20 cellular contexts compared by ENCODE assay signal in genomic region chr1:201251851-201252430, GRCh38. TPM values are rescaled to one million over a fixed set of nuclear protein-coding genes. Genes with fewer than 3 reads are reported as not detected.
A peak's percentile ranks its signal among the peaks of the same experiment; 100 is the strongest.
DNase-seq lines count a peak whose midpoint lies in the region; ATAC-seq and TF ChIP-seq lines count a peak whose summit lies in the region.
"Had no signal": no experiment of that assay in that cellular context is flagged by ENCODE, and none has a peak within 500 bp of the region (broad histone marks: within the 10 kb centered on the region; RNA-seq: fewer than 3 reads in every experiment).

No MANE protein-coding gene starts in this region.

- H3K4me1 ChIP-seq in HEK293 (ENCODE audit: control insufficient read depth, insufficient read depth, low read length) (no peaks in the 10 kb centered on the region), esophagus muscularis mucosa (no peaks in the 10 kb centered on the region), esophagus squamous epithelium (peaks cover 5 to 25% (median 6%) of the 10 kb centered on the region in 3 donors)
- H3K4me1 ChIP-seq: HAP-1 had no signal

- no peak for TF ChIP-seq EP300 in esophagus muscularis mucosa (IDR thresholded peaks at IDR 0.05)

- DNase-seq in GM13976 (ENCODE audit: low spot score) (peak; percentile 17), esophagus muscularis mucosa (ENCODE audit: extremely low spot score) (peak; percentile 75), posterior vena cava (ENCODE audit: low spot score) (peak; percentile 66), esophagus squamous epithelium (lab: John Stamatoyannopoulos, UW) (no peak), NCI-H2196 (lab: John Stamatoyannopoulos, UW; ENCODE audit: unreplicated experiment) (no peak)
- no peak for DNase-seq in activated naive CD4-positive, alpha-beta T cell treated with anti-CD3 and anti-CD28 coated beads, Interleukin-2, amount 50 U/mL, for 72 hours (ENCODE audit: low spot score in 2 of 2)
- DNase-seq: CD4-positive, CD25-positive, alpha-beta regulatory T cell; DMS79; IMR-90; NCI-H1105; NCI-H146; NCI-H2029; NCI-H226; NCI-H510A treated with DMSO at 0.1 percent for 48 hours; NCI-H748 treated with DMSO at 0.1 percent for 48 hours; SIG-M5 had no signal

- H3K27ac ChIP-seq in HEK293 (ENCODE audit: extremely low read depth, low read depth, low read length) (no peak overlapping the region), esophagus muscularis mucosa (replicated peaks in 1 of 4) (no peak overlapping the region), esophagus squamous epithelium (no peak overlapping the region)
- H3K27ac ChIP-seq: KMS-11, RWPE1 had no signal

- no peaks in the 10 kb centered on the region for H3K36me3 Mint-ChIP-seq in activated naive CD4-positive, alpha-beta T cell treated with anti-CD3 and anti-CD28 coated beads, Interleukin-2, amount 50 U/mL, for 72 hours

- no peak for ATAC-seq in activated naive CD4-positive, alpha-beta T cell treated with anti-CD3 and anti-CD28 coated beads, Interleukin-2, amount 50 U/mL, for 72 hours

- no peaks in the 10 kb centered on the region for H3K36me3 ChIP-seq in HEK293 (ENCODE audit: control insufficient read depth in 2 of 2, insufficient read depth in 1 of 2, low read length in 2 of 2)
- no peaks in the 10 kb centered on the region for H3K36me3 ChIP-seq in esophagus muscularis mucosa
- no peaks in the 10 kb centered on the region for H3K36me3 ChIP-seq in esophagus squamous epithelium
- H3K36me3 ChIP-seq: HAP-1 had no signal

- H3K9me3 ChIP-seq in HEK293 (ENCODE audit: control insufficient read depth, insufficient read depth, low read depth, low read length), result no peaks in the 10 kb centered on the region
- no peaks in the 10 kb centered on the region for H3K9me3 ChIP-seq in esophagus muscularis mucosa
- H3K9me3 ChIP-seq in esophagus squamous epithelium, result no peaks in the 10 kb centered on the region
- H3K9me3 ChIP-seq: HAP-1 had no signal

- TF ChIP-seq CTCF in GM13976 (IDR thresholded peaks at IDR 0.05; ENCODE audit: borderline replicate concordance, control extremely low read depth, extremely low read depth, insufficient read depth, missing control alignments) (no peak), HEK293 (tag by site-specific recombination; IDR thresholded peaks at IDR 0.05) (no peak), esophagus muscularis mucosa (IDR thresholded peaks at IDR 0.05) (no peak), esophagus squamous epithelium (IDR thresholded peaks at IDR 0.05) (no peak)

- no peaks in the 10 kb centered on the region for H3K9me3 Mint-ChIP-seq in activated naive CD4-positive, alpha-beta T cell treated with anti-CD3 and anti-CD28 coated beads, Interleukin-2, amount 50 U/mL, for 72 hours

- peaks cover 0 to 12% (median 0%) of the 10 kb centered on the region in 4 donors for H3K27me3 ChIP-seq in esophagus muscularis mucosa
- peaks cover 0 to 15% (median 0%) of the 10 kb centered on the region in 4 donors for H3K27me3 ChIP-seq in esophagus squamous epithelium

- H3K27ac Mint-ChIP-seq in activated naive CD4-positive, alpha-beta T cell treated with anti-CD3 and anti-CD28 coated beads, Interleukin-2, amount 50 U/mL, for 72 hours, result no peak overlapping the region
- H3K27ac Mint-ChIP-seq: CD4-positive, CD25-positive, alpha-beta regulatory T cell had no signal

- TF ChIP-seq POLR2A in esophagus muscularis mucosa (IDR thresholded peaks at IDR 0.05; ENCODE audit: low read depth), result no peak
- TF ChIP-seq POLR2A in esophagus squamous epithelium (IDR thresholded peaks at IDR 0.05), result no peak

- H3K4me3 ChIP-seq in HEK293 (ENCODE audit: low read depth, low read length), result no peak overlapping the region
- H3K4me3 ChIP-seq in esophagus muscularis mucosa, result no peak overlapping the region
- H3K4me3 ChIP-seq in esophagus squamous epithelium, result no peak overlapping the region
- H3K4me3 ChIP-seq: HAP-1 had no signal

- intact Hi-C loops in esophagus muscularis mucosa (cut with DNase I) (loop anchor here (5.0 kb wide), 1 partner anchor 155 kb away; no protein-coding TSS in a partner anchor), posterior vena cava (cut with DNase I) (loop anchor here in 1 of 2 donors (5.0 to 10.0 kb wide), 2 partner anchors 110 to 153 kb away; no protein-coding TSS in a partner anchor), esophagus squamous epithelium (cut with DNase I) (loop anchor here (5.0 kb wide), 1 partner anchor 110 kb away; no protein-coding TSS in a partner anchor)

- POLR2A ChIA-PET in HEK293 (lab: Yijun Ruan, JAX), result no interaction called here

- CTCF ChIA-PET in HEK293 (lab: Yijun Ruan, JAX), result interaction anchor here (0.6 to 6.5 kb wide), 5 partner anchors 82 to 630 kb away, joined by 3 to 145 read pairs (median 3); no protein-coding TSS in a partner anchor

- 79% methylated on average over 11 of the region's 11 CpGs for WGBS in esophagus muscularis mucosa
- 63 to 79% methylated on average over 6 to 11 of the region's 11 CpGs for WGBS in esophagus squamous epithelium, 2 donors

- in situ Hi-C loops in GM13976 (cut with MboI; ENCODE audit: low sequenced_read_pairs, unreplicated experiment), result no loop called here

TF ChIP-seq in HEK293, 187 proteins besides CTCF, POLR2A, EP300 and RAD21:
- TF ChIP-seq ZNF335 (tag by site-specific recombination; conservative IDR thresholded peaks at IDR 0.05) (no peak), ZFHX2 (tag by site-specific recombination; conservative IDR thresholded peaks at IDR 0.05) (peak; percentile 34), ZNF585B (tag by site-specific recombination; IDR thresholded peaks at IDR 0.05) (no peak)

RNA-seq across cellular contexts. Expression of gene PKP1, which starts 31.4 kb away (rescaled TPM):
- 1 to 10 TPM in 2 of 4 donors, under 1 TPM in 2; 0.50 to 1.9 (median 1.3) TPM for total RNA-seq in esophagus muscularis mucosa
- total RNA-seq in posterior vena cava, result 1 to 10 TPM in 1 of 2 donors, under 1 TPM in 1; 0.83 to 2.8 TPM
- total RNA-seq in activated naive CD4-positive, alpha-beta T cell treated with anti-CD3 and anti-CD28 coated beads, Interleukin-2, amount 50 U/mL, for 72 hours, result not detected
- 100 to 1,000 TPM; 263 to 706 (median 410) TPM for total RNA-seq in esophagus squamous epithelium
- total RNA-seq: CD4-positive, CD25-positive, alpha-beta regulatory T cell had no signal

Comparison
In these comparisons a context has a peak if more than half of its experiments do, and no peak if none do; other contexts are left out.
1. DNase-seq: peak in GM13976 (single experiment), esophagus muscularis mucosa (single experiment) and posterior vena cava (single experiment); none in activated naive CD4-positive, alpha-beta T cell treated with anti-CD3 and anti-CD28 coated beads, Interleukin-2, amount 50 U/mL, for 72 hours (0 of 2), esophagus squamous epithelium (single experiment) and NCI-H2196 (single experiment).
2. RNA of gene PKP1, which starts 31.4 kb away (total RNA-seq): 263 to 706 TPM in esophagus squamous epithelium; 0.83 to 2.8 TPM in posterior vena cava, 0.50 to 1.9 TPM in esophagus muscularis mucosa and not detected in activated naive CD4-positive, alpha-beta T cell treated with anti-CD3 and anti-CD28 coated beads, Interleukin-2, amount 50 U/mL, for 72 hours; every median in the first group is over 10 times any median in the second.